18 cellular contexts compared by ENCODE assay signal in genomic region chr7:155647302-155647701, GRCh38. TPM values are rescaled to one million over a fixed set of nuclear protein-coding genes. Genes with fewer than 3 reads are reported as not detected.
A peak's percentile ranks its signal among the peaks of the same experiment; 100 is the strongest.
DNase-seq lines count a peak whose midpoint lies in the region; ATAC-seq and TF ChIP-seq lines count a peak whose summit lies in the region.
"Had no signal": no experiment of that assay in that cellular context is flagged by ENCODE, and none has a peak within 500 bp of the region (broad histone marks: within the 10 kb centered on the region; RNA-seq: fewer than 3 reads in every experiment).

No MANE protein-coding gene starts in this region.

- H3K23ac ChIP-seq in mesendoderm (ENCODE audit: low read length) = no peak overlapping the region

- H3K4me1 Mint-ChIP-seq in CD4-positive, CD25-positive, alpha-beta regulatory T cell = peaks cover 48 to 82% (median 74%) of the 10 kb centered on the region in 4 donors
- peaks cover 79% of the 10 kb centered on the region for H3K4me1 Mint-ChIP-seq in activated naive CD8-positive, alpha-beta T cell treated with anti-CD3 and anti-CD28 coated beads, Interleukin-2, amount 50 U/mL, for 24 hours
- H3K4me1 Mint-ChIP-seq in neural crest cell (peaks cover 38% of the 10 kb centered on the region), Calu3 (ENCODE audit: low read depth, unreplicated experiment) (peaks cover 47% of the 10 kb centered on the region)

- H2BK120ac ChIP-seq in mesendoderm (ENCODE audit: low read depth, low read length) = no peak overlapping the region

- H3K27ac ChIP-seq in CD4-positive, CD25-positive, alpha-beta regulatory T cell (ENCODE audit: insufficient read depth, low read length, poor library complexity, severe bottlenecking) = no peak overlapping the region
- no peak overlapping the region for H3K27ac ChIP-seq in HEK293 (ENCODE audit: extremely low read depth, low read depth, low read length)
- no peak overlapping the region for H3K27ac ChIP-seq in mesendoderm (ENCODE audit: low read depth, low read length)
- H3K27ac ChIP-seq: RWPE1 had no signal

- peaks cover 33% of the 10 kb centered on the region for H3K36me3 ChIP-seq in CD4-positive, CD25-positive, alpha-beta regulatory T cell (ENCODE audit: control insufficient read depth, insufficient read depth, low read length)
- H3K36me3 ChIP-seq in HEK293 (ENCODE audit: control insufficient read depth in 2 of 2, insufficient read depth in 1 of 2, low read length in 2 of 2) (peaks cover 0 to 39% of the 10 kb centered on the region in 2 experiments; a peak in 1 of 3 replicates), mesendoderm (ENCODE audit: control insufficient read depth, insufficient read depth, low read length) (no peaks in the 10 kb centered on the region)

- no peak overlapping the region for H2BK5ac ChIP-seq in mesendoderm (ENCODE audit: low read length)

- TF ChIP-seq CTCF in HEK293 (tag by site-specific recombination; IDR thresholded peaks at IDR 0.05) = no peak
- TF ChIP-seq CTCF in neural crest cell (conservative IDR thresholded peaks at IDR 0.05) = no peak
- TF ChIP-seq CTCF in Calu3 (IDR thresholded peaks at IDR 0.05; ENCODE audit: unreplicated experiment) = no peak

- H3K79me1 ChIP-seq in mesendoderm (ENCODE audit: low read length) = peaks cover 17% of the 10 kb centered on the region

- POLR2A ChIA-PET in HEK293 (lab: Yijun Ruan, JAX) = no interaction called here

- no peak overlapping the region for H3K56ac ChIP-seq in mesendoderm (ENCODE audit: low read length)

- H4K8ac ChIP-seq in mesendoderm (ENCODE audit: low read depth, low read length) = no peak overlapping the region

- peaks cover 37% of the 10 kb centered on the region for H3K36me3 Mint-ChIP-seq in CD4-positive, CD25-positive, alpha-beta regulatory T cell
- H3K36me3 Mint-ChIP-seq in activated naive CD8-positive, alpha-beta T cell treated with anti-CD3 and anti-CD28 coated beads, Interleukin-2, amount 50 U/mL, for 24 hours (ENCODE audit: low read depth) = peaks cover 63% of the 10 kb centered on the region
- H3K36me3 Mint-ChIP-seq in neural crest cell (ENCODE audit: low read depth) = peaks cover 61% of the 10 kb centered on the region
- H3K36me3 Mint-ChIP-seq in Calu3 (ENCODE audit: insufficient read depth, unreplicated experiment) = peaks cover 74% of the 10 kb centered on the region

- H3K4me3 Mint-ChIP-seq in CD4-positive, CD25-positive, alpha-beta regulatory T cell = peak overlapping the region; percentile 42 to 100 (median 96)
- H3K4me3 Mint-ChIP-seq in activated naive CD8-positive, alpha-beta T cell treated with anti-CD3 and anti-CD28 coated beads, Interleukin-2, amount 50 U/mL, for 24 hours = no peak overlapping the region
- H3K4me3 Mint-ChIP-seq in neural crest cell = peak overlapping the region; percentile 65
- H3K4me3 Mint-ChIP-seq in Calu3 (ENCODE audit: low read depth, unreplicated experiment) = no peak overlapping the region

- BruUV-seq in Calu3 (replicated peaks; lab: Mats Ljungman, UMichigan) = no TSS peak

- peaks cover 52% of the 10 kb centered on the region for H3K4me1 ChIP-seq in CD4-positive, CD25-positive, alpha-beta regulatory T cell (ENCODE audit: control insufficient read depth, insufficient read depth, low read length, poor library complexity, severe bottlenecking)
- H3K4me1 ChIP-seq in HEK293 (ENCODE audit: control insufficient read depth, insufficient read depth, low read length) (no peaks in the 10 kb centered on the region), mesendoderm (ENCODE audit: control insufficient read depth, low read depth, low read length) (peaks cover 3% of the 10 kb centered on the region)
- H3K4me1 ChIP-seq: BE2C had no signal

- H3K4me3 ChIP-seq in CD4-positive, CD25-positive, alpha-beta regulatory T cell (ENCODE audit: low read depth, low read length) = peak overlapping the region; percentile 97
- H3K4me3 ChIP-seq in HEK293 (ENCODE audit: low read depth, low read length) (no peak overlapping the region), mesendoderm (ENCODE audit: low read length) (no peak overlapping the region)
- H3K4me3 ChIP-seq: SJSA1 had no signal

- no peaks in the 10 kb centered on the region for H3K27me3 ChIP-seq in CD4-positive, CD25-positive, alpha-beta regulatory T cell (ENCODE audit: control insufficient read depth, insufficient read depth, low read length)
- no peaks in the 10 kb centered on the region for H3K27me3 ChIP-seq in mesendoderm (ENCODE audit: insufficient read depth, low read length, poor library complexity)
- H3K27me3 ChIP-seq: BE2C, SJSA1 had no signal

- H3K9me3 ChIP-seq in CD4-positive, CD25-positive, alpha-beta regulatory T cell (ENCODE audit: control insufficient read depth in 2 of 2, low read length in 2 of 2) = peaks cover 11 to 13% of the 10 kb centered on the region in 2 experiments
- H3K9me3 ChIP-seq in HEK293 (ENCODE audit: control insufficient read depth, insufficient read depth, low read depth, low read length) = no peaks in the 10 kb centered on the region
- H3K9me3 ChIP-seq: BE2C had no signal

- peaks cover 0 to 12% (median 6%) of the 10 kb centered on the region in 7 donors for H3K9me3 Mint-ChIP-seq in CD4-positive, CD25-positive, alpha-beta regulatory T cell
- H3K9me3 Mint-ChIP-seq in activated naive CD8-positive, alpha-beta T cell treated with anti-CD3 and anti-CD28 coated beads, Interleukin-2, amount 50 U/mL, for 24 hours = peaks cover 13% of the 10 kb centered on the region
- H3K9me3 Mint-ChIP-seq in neural crest cell (peaks cover 13% of the 10 kb centered on the region), Calu3 (ENCODE audit: low read depth, unreplicated experiment) (peaks cover 10% of the 10 kb centered on the region)

- no peak overlapping the region for H2BK15ac ChIP-seq in mesendoderm (replicated peaks; ENCODE audit: low read depth)

- peak overlapping the region in 1 of 3 donors; percentile 58 for H3K27ac Mint-ChIP-seq in CD4-positive, CD25-positive, alpha-beta regulatory T cell
- H3K27ac Mint-ChIP-seq in activated naive CD8-positive, alpha-beta T cell treated with anti-CD3 and anti-CD28 coated beads, Interleukin-2, amount 50 U/mL, for 24 hours = peak overlapping the region; percentile 49
- H3K27ac Mint-ChIP-seq in neural crest cell (ENCODE audit: unreplicated experiment) (no peak overlapping the region), Calu3 (ENCODE audit: unreplicated experiment) (no peak overlapping the region)

- ATAC-seq in CD4-positive, CD25-positive, alpha-beta regulatory T cell (ENCODE audit: low read depth in 2 of 2) = no peak
- ATAC-seq in activated naive CD8-positive, alpha-beta T cell treated with anti-CD3 and anti-CD28 coated beads, Interleukin-2, amount 50 U/mL, for 24 hours = no peak
- no peak for ATAC-seq in HG03521 (IDR thresholded peaks at IDR 0.05; ENCODE audit: unreplicated experiment)

- H3K18ac ChIP-seq in mesendoderm (ENCODE audit: low read length) = no peak overlapping the region

- CTCF ChIA-PET in HEK293 (lab: Yijun Ruan, JAX) (no interaction called here), Calu3 (lab: Charles Lee) (no interaction called here)

- H3K4me2 ChIP-seq in mesendoderm (ENCODE audit: low read length) = no peak overlapping the region

- H3K9ac ChIP-seq in mesendoderm (ENCODE audit: low read length) = no peak overlapping the region

- intact Hi-C loops in Calu3 (cut with micrococcal nuclease; ENCODE audit: unreplicated experiment) = no loop called here

- DNase-seq in CD4-positive, CD25-positive, alpha-beta regulatory T cell = no peak
- DNase-seq in activated naive CD8-positive, alpha-beta T cell treated with anti-CD3 and anti-CD28 coated beads, Interleukin-2, amount 50 U/mL, for 24 hours = no peak
- DNase-seq in neural crest cell (ENCODE audit: low read depth, low spot score) (no peak), mesendoderm (no peak), Calu3 (no peak)
- DNase-seq: BE2C, COR-L47, DMS53, IMR-90, MV-4-11, NCI-H1436 treated with DMSO at 0.1 percent for 48 hours, NCI-H2081, NCI-H526, OCI-M1 had no signal

- H4K5ac ChIP-seq in mesendoderm (ENCODE audit: low read length) = no peak overlapping the region

- no peak overlapping the region for H2AK5ac ChIP-seq in mesendoderm (ENCODE audit: low read length)

- H3K4ac ChIP-seq in mesendoderm (ENCODE audit: low read depth, low read length) = no peak overlapping the region

- no CpG with 5 or more reads among the region's 5 CpGs for WGBS in mesendoderm (ENCODE audit: extremely low coverage, insufficient coverage, low lambda C conversion rate)

- H3K27me3 Mint-ChIP-seq in CD4-positive, CD25-positive, alpha-beta regulatory T cell = no peaks in the 10 kb centered on the region
- H3K27me3 Mint-ChIP-seq in activated naive CD8-positive, alpha-beta T cell treated with anti-CD3 and anti-CD28 coated beads, Interleukin-2, amount 50 U/mL, for 24 hours = no peaks in the 10 kb centered on the region
- H3K27me3 Mint-ChIP-seq in neural crest cell (ENCODE audit: low read depth) = no peaks in the 10 kb centered on the region
- no peaks in the 10 kb centered on the region for H3K27me3 Mint-ChIP-seq in Calu3 (ENCODE audit: unreplicated experiment)

- peaks cover 67% of the 10 kb centered on the region for H3K79me2 ChIP-seq in mesendoderm (ENCODE audit: control insufficient read depth, insufficient read depth, low read length)

TF ChIP-seq in HEK293, 187 proteins besides CTCF, POLR2A, EP300 and RAD21:
- no peak for TF ChIP-seq MYNN (tag by site-specific recombination; IDR thresholded peaks at IDR 0.05; ENCODE audit: borderline replicate concordance)
- TF ChIP-seq ZNF121 (tag by site-specific recombination; IDR thresholded peaks at IDR 0.05) = 0 out of 2 replicates have a peak, but pooled peaks have one; percentile 31
- no peak for TF ChIP-seq GLI4 (tag by site-specific recombination; IDR thresholded peaks at IDR 0.05)
- no peak for TF ChIP-seq ZNF391 (tag by site-specific recombination; IDR thresholded peaks at IDR 0.05; ENCODE audit: borderline replicate concordance, low read depth)

RNA-seq across cellular contexts. Expression of gene RBM33, which starts 2.8 kb away (rescaled TPM):
- 196 TPM for total RNA-seq in CD4-positive, CD25-positive, alpha-beta regulatory T cell
- polyA plus RNA-seq in CD4-positive, CD25-positive, alpha-beta regulatory T cell = 10 to 100 TPM; 33.5 to 44.1 (median 35.5) TPM
- total RNA-seq in neural crest cell (73.2 and 74.6 TPM in 2 replicates), Calu3 (2022) (82.9 and 85.3 TPM in 2 replicates)
- 25.3 TPM for polyA plus RNA-seq in mesendoderm (2013, experiment 1 of 2)
- polyA plus RNA-seq in mesendoderm (2013, experiment 2 of 2) = 25.6 TPM

Comparison
In these comparisons a context has a peak if more than half of its experiments do, and no peak if none do; other contexts are left out.
1. H3K4me3 Mint-ChIP-seq: peak in CD4-positive, CD25-positive, alpha-beta regulatory T cell (4 of 4) and neural crest cell (single experiment); none in activated naive CD8-positive, alpha-beta T cell treated with anti-CD3 and anti-CD28 coated beads, Interleukin-2, amount 50 U/mL, for 24 hours (single experiment) and Calu3 (single experiment).